ENCODE assay signal across 12 cellular contexts in genomic region chr19:45568732-45569131, GRCh38. TPM values are rescaled to one million over a fixed set of nuclear protein-coding genes. Genes with fewer than 3 reads are reported as not detected.
A peak's percentile ranks its signal among the peaks of the same experiment; 100 is the strongest.
DNase-seq lines count a peak whose midpoint lies in the region; ATAC-seq, FAIRE-seq and TF ChIP-seq lines count a peak whose summit lies in the region.
"Had no signal": no experiment of that assay in that cellular context is flagged by ENCODE, and none has a peak within 500 bp of the region (broad histone marks: within the 10 kb centered on the region; RNA-seq: fewer than 3 reads in every experiment).

No MANE protein-coding gene starts in this region.

- no peak for TF ChIP-seq CTCF in left lung (IDR thresholded peaks at IDR 0.05)
- TF ChIP-seq CTCF in coronary artery (IDR thresholded peaks at IDR 0.05), result no peak

- peak; percentile 91 for ATAC-seq in left lung

- peak; percentile 74 for FAIRE-seq in A204.1 (lab: Jason Lieb, UNC)
- FAIRE-seq: kidney had no signal

- intact Hi-C loops in left lung (cut with DNase I), result no loop called here

- DNase-seq in LoVo (ENCODE audit: low spot score) (peak; percentile 83), dermis blood vessel endothelial cell (peak; percentile 81), left lung (peak in 1 of 2 donors; percentile 22), NCI-H1694 treated with DMSO at 0.1 percent for 48 hours (lab: John Stamatoyannopoulos, UW) (no peak), ureter (ENCODE audit: low spot score) (no peak), coronary artery (ENCODE audit: low spot score) (no peak)
- no peak for DNase-seq in activated CD8-positive, alpha-beta memory T cell treated with anti-CD3 and anti-CD28 coated beads for 24 hours
- DNase-seq: kidney, NCI-H82 had no signal

- H3K9me3 ChIP-seq in left lung, result no peaks in the 10 kb centered on the region

- H3K27me3 ChIP-seq in left lung, result no peaks in the 10 kb centered on the region

- no peaks in the 10 kb centered on the region for H3K36me3 ChIP-seq in left lung

- H3K27ac ChIP-seq in left lung (no peak overlapping the region), coronary artery (peak overlapping the region in 1 of 2 donors; percentile 10)
- H3K27ac ChIP-seq: KMS-11 had no signal

- no peak overlapping the region for H3K4me3 ChIP-seq in left lung
- no peak overlapping the region for H3K4me3 ChIP-seq in coronary artery

- peaks cover 0 to 15% of the 10 kb centered on the region in 2 donors for H3K4me1 ChIP-seq in left lung

RNA-seq across cellular contexts. Expression of gene OPA3, which starts 15.9 kb away (rescaled TPM):
- 5.1 and 9.4 TPM in 2 replicates for total RNA-seq in dermis blood vessel endothelial cell
- 10 to 100 TPM; 14.9 to 17.9 TPM for total RNA-seq in left lung
- total RNA-seq in ureter, result 21.1 TPM

RNA-seq across cellular contexts. Expression of gene GPR4, which starts 33.3 kb away (rescaled TPM):
- total RNA-seq in dermis blood vessel endothelial cell, result 3.2 and 5.0 TPM in 2 replicates
- total RNA-seq in left lung, result 1 to 10 TPM; 4.5 to 9.5 TPM
- total RNA-seq in ureter, result 5.1 TPM
- total RNA-seq: T-helper 2 cell treated with Interferon-gamma antibody and Interleukin-4, amounts not matched to agents 100 ng/mL and 5 ng/mL, for 36 hours had no signal

Comparison
In these comparisons a context has a peak if more than half of its experiments do, and no peak if none do; other contexts are left out.
1. DNase-seq: peak in LoVo (single experiment) and dermis blood vessel endothelial cell (single experiment); none in NCI-H1694 treated with DMSO at 0.1 percent for 48 hours (single experiment), ureter (single experiment), coronary artery (single experiment) and activated CD8-positive, alpha-beta memory T cell treated with anti-CD3 and anti-CD28 coated beads for 24 hours (single experiment).